Comparison of ENCODE assay signal across 12 cellular contexts in the genomic region with DNA sequence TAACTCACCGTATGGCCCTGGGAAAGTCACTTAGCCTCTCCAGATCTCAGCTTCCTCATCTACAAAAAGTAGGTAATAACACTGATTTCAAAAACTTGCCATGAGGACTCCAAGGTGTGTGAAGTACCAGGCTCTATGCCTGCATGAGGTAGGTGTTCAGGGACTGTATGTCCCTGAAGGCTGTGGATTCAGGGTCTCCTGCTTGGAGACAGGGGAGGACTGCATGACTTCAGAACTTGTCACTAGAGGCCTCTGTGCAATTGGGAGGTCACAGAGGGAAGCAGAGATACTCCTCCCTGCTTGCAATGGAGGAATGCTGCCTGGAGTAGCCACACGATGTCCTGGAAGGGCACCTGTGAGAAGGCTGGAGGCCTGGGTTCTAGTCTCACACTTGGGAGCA. TPM values are rescaled to one million over a fixed set of nuclear protein-coding genes. Genes with fewer than 3 reads are reported as not detected.
DNase-seq lines count a peak whose midpoint lies in the region; ATAC-seq and TF ChIP-seq lines count a peak whose summit lies in the region.
"Had no signal": no experiment of that assay in that cellular context is flagged by ENCODE, and none has a peak within 500 bp of the region (broad histone marks: within the 10 kb centered on the region; RNA-seq: fewer than 3 reads in every experiment).

No MANE protein-coding gene starts in this region.

- H3K4me3 ChIP-seq in HEK293 (ENCODE audit: low read depth, low read length) = no peak overlapping the region

- no peaks in the 10 kb centered on the region for H3K4me1 ChIP-seq in HEK293 (ENCODE audit: control insufficient read depth, insufficient read depth, low read length)

- TF ChIP-seq CTCF in HEK293 (tag by site-specific recombination; IDR thresholded peaks at IDR 0.05) (no peak), chondrocyte (IDR thresholded peaks at IDR 0.05) (no peak), mesothelial cell of epicardium (IDR thresholded peaks at IDR 0.05; ENCODE audit: unreplicated experiment) (no peak)

- no peak overlapping the region for H3K27ac ChIP-seq in HEK293 (ENCODE audit: extremely low read depth, low read depth, low read length)
- peak overlapping the region; percentile 21 for H3K27ac ChIP-seq in substantia nigra (ENCODE audit: low read depth, low read length, poor library complexity, severe bottlenecking)

- H3K36me3 Mint-ChIP-seq in chondrocyte (ENCODE audit: low read depth) (peaks cover 25% of the 10 kb centered on the region), mesothelial cell of epicardium (no peaks in the 10 kb centered on the region)

- POLR2A ChIA-PET in HEK293 (lab: Yijun Ruan, JAX) = no interaction called here

- peaks cover 86% of the 10 kb centered on the region for H3K4me1 Mint-ChIP-seq in chondrocyte (ENCODE audit: low read depth)
- H3K4me1 Mint-ChIP-seq in mesothelial cell of epicardium = peaks cover 53% of the 10 kb centered on the region

- H3K27me3 Mint-ChIP-seq in chondrocyte (ENCODE audit: low read depth) (no peaks in the 10 kb centered on the region), mesothelial cell of epicardium (ENCODE audit: low read depth) (no peaks in the 10 kb centered on the region)

- H3K9me3 Mint-ChIP-seq in chondrocyte (ENCODE audit: low read depth) = no peaks in the 10 kb centered on the region
- H3K9me3 Mint-ChIP-seq in mesothelial cell of epicardium = no peaks in the 10 kb centered on the region

- no peaks in the 10 kb centered on the region for H3K9me3 ChIP-seq in HEK293 (ENCODE audit: control insufficient read depth, insufficient read depth, low read depth, low read length)
- H3K9me3 ChIP-seq: adrenal gland had no signal

- CTCF ChIA-PET in HEK293 (lab: Yijun Ruan, JAX) = interaction anchor here (0.6 kb wide), 1 partner anchor 8 kb away, joined by 3 read pairs; no protein-coding TSS in a partner anchor

- no peaks in the 10 kb centered on the region for H3K36me3 ChIP-seq in HEK293 (ENCODE audit: control insufficient read depth in 2 of 2, insufficient read depth in 1 of 2, low read length in 2 of 2)
- H3K36me3 ChIP-seq: adrenal gland had no signal

- DNase-seq in chondrocyte (ENCODE audit: low spot score) = no peak
- no peak for DNase-seq in mesothelial cell of epicardium (ENCODE audit: low spot score in 2 of 2, unreplicated experiment in 2 of 2)
- DNase-seq in substantia nigra (lab: John Stamatoyannopoulos, UW) = no peak
- DNase-seq in SKM-1 (lab: John Stamatoyannopoulos, UW; ENCODE audit: unreplicated experiment) = no peak
- no peak for DNase-seq in COLO829 (ENCODE audit: low spot score)
- DNase-seq in GM19238 (ENCODE audit: insufficient read length, low spot score) = no peak
- DNase-seq: adrenal gland, NCI-H2029, T-helper 9 cell had no signal

- no peak for ATAC-seq in HG03097 (IDR thresholded peaks at IDR 0.05; ENCODE audit: low FRiP score, unreplicated experiment)

- H3K27ac Mint-ChIP-seq in chondrocyte (ENCODE audit: unreplicated experiment) (peak overlapping the region; percentile 97), mesothelial cell of epicardium (peak overlapping the region; percentile 97)

- H3K4me3 Mint-ChIP-seq in chondrocyte (ENCODE audit: unreplicated experiment) = peak overlapping the region; percentile 90
- H3K4me3 Mint-ChIP-seq in mesothelial cell of epicardium = peak overlapping the region; percentile 82

TF ChIP-seq in HEK293, 187 proteins besides CTCF, POLR2A, EP300 and RAD21:
- no peak for TF ChIP-seq ZNF23 (tag by site-specific recombination; IDR thresholded peaks at IDR 0.05; ENCODE audit: borderline replicate concordance)
- TF ChIP-seq ZIC2 (tag by site-specific recombination; IDR thresholded peaks at IDR 0.05) = 0 out of 2 replicates have a peak, but pooled peaks have one; percentile 3
TF ChIP-seq in HEK293: peak in this region for 1.

RNA-seq across cellular contexts. Expression of a gene that starts 2.2 kb away (rescaled TPM):
- total RNA-seq in chondrocyte (331 to 532 TPM (median 499 TPM) in 3 replicates), mesothelial cell of epicardium (100 to 105 TPM (median 102 TPM) in 3 replicates)

RNA-seq across cellular contexts. Expression of a gene that starts 13.1 kb away (rescaled TPM):
- total RNA-seq in chondrocyte (0.44 to 0.57 TPM in 2 of 3 replicates, not detected in the other), mesothelial cell of epicardium (0.51 to 1.1 TPM (median 0.68 TPM) in 3 replicates)
- total RNA-seq: LHCN-M2 had no signal

RNA-seq across cellular contexts. Expression of a gene that starts 36.4 kb away (rescaled TPM):
- total RNA-seq in chondrocyte (0.15 TPM in 1 of 3 replicates, not detected in the others), mesothelial cell of epicardium (not detected in 3 replicates)
- total RNA-seq: adrenal gland, LHCN-M2 had no signal
